Comparison of ENCODE assay signal across 14 cellular contexts in the genomic region with DNA sequence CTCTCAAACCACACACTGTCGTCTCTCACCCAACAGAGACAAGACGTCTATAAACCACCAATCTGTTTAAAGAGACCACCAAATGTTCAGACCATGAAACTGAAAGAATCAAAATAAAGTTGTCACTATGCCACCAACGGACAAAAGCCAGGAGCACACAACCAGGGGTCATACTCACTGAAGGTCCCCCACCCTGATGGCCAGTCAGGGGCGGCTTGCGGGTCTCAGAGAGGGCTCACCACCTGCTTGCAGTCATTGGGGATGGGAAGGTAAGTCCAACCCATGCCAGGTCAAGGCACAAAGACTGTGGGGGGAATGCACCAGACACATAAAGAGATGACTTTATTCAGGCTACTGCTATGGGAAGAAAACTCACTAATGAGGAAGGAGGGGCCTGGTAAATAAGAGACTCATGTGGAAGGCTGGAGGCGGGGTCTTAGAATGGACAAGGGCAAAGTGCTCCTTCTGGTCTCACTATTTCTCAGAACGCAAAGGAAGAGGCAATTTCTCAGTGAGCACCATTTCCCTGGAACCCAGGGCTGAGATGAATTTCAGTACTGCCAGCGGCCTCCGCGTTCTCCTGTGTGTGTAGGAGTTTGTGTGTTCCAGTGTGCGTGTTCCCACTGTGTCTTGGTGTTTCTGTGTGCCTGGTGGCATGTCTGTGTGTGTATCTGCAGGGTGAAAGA.
"Had no signal": no experiment of that assay in that cellular context is flagged by ENCODE, and none has a peak within 500 bp of the region (broad histone marks: within the 10 kb centered on the region; RNA-seq: fewer than 3 reads in every experiment).

No MANE protein-coding gene starts in this region.

- H3K27me3 ChIP-seq: body of pancreas, gastrocnemius medialis, tibial artery had no signal

- ATAC-seq: body of pancreas; gastrocnemius medialis; heart right ventricle; SK-N-SH treated with all-trans-retinoic acid at 6 μM for 48 hours; stimulated activated effector memory CD8-positive, alpha-beta T cell treated with anti-CD3 and anti-CD28 coated beads, Interleukin-12 subunit alpha, Interleukin-12 subunit beta, amount 100 ng/mL, for 72 hours had no signal

- H3K4me3 ChIP-seq: body of pancreas, gastrocnemius medialis, heart right ventricle, tibial artery had no signal

- H3K27ac ChIP-seq: body of pancreas, gastrocnemius medialis, heart right ventricle, tibial artery had no signal

- DNase-seq: activated CD4-positive, alpha-beta T cell treated with anti-CD3 and anti-CD28 coated beads, Interleukin-2, amount 50 U/mL, for 4 hours; activated CD4-positive, CD25-positive, alpha-beta regulatory T cell treated with anti-CD3 and anti-CD28 coated beads, Interleukin-2, amount 50 U/mL, for 72 hours; activated naive CD4-positive, alpha-beta T cell treated with anti-CD3 and anti-CD28 coated beads, Interleukin-2, amount 10 ng/mL, durations not matched to agents 7 days and 5 days; activated T-cell treated with anti-CD3 and anti-CD28 coated beads for 4 hours; erythroblast; heart right ventricle; mammary epithelial cell; T-helper 1 cell; T1000; tibial artery had no signal

- H3K9me3 ChIP-seq: body of pancreas, gastrocnemius medialis, heart right ventricle, tibial artery had no signal

- H3K36me3 ChIP-seq: gastrocnemius medialis had no signal
